ENCODE assay signal across 38 cellular contexts in the genomic region with DNA sequence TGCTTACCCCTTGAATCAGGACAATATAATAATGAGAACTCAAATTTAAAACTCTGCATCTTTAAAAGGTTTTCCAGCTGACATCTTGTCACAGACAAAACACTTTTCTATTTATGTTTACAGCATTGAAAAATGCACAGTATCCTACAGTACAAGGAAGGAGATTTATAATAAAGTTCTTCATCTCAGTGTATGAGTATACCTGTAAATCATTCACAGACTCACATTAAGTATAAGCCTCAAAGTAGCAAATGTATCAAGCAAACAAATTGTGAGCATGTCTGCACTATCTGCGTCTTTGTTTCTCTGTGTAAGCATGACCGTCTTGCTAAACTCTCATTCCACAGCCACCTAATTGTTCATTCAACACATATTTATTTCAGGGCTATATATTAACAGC. TPM values are rescaled to one million over a fixed set of nuclear protein-coding genes. Genes with fewer than 3 reads are reported as not detected.
"Had no signal": no experiment of that assay in that cellular context is flagged by ENCODE, and none has a peak within 500 bp of the region (broad histone marks: within the 10 kb centered on the region; RNA-seq: fewer than 3 reads in every experiment).

No MANE protein-coding gene starts in this region.

- H3K27ac ChIP-seq: adrenal gland, ascending aorta, brain microvascular endothelial cell, esophagus muscularis mucosa, foreskin keratinocyte, gastrocnemius medialis, heart left ventricle had no signal

- H3K4me3 ChIP-seq: adrenal gland, ascending aorta, esophagus muscularis mucosa, gastrocnemius medialis, heart left ventricle had no signal

- H3K27me3 ChIP-seq: adrenal gland, ascending aorta, brain microvascular endothelial cell, esophagus muscularis mucosa, foreskin keratinocyte, heart left ventricle had no signal

- H3K36me3 ChIP-seq: adrenal gland, ascending aorta, brain microvascular endothelial cell, esophagus muscularis mucosa, gastrocnemius medialis, heart left ventricle had no signal

- H3K4me1 Mint-ChIP-seq: activated CD4-positive, alpha-beta T cell treated with anti-CD3 and anti-CD28 coated beads for 36 hours; activated CD4-positive, alpha-beta T cell treated with anti-CD3 and anti-CD28 coated beads, Interleukin-2, amount 10 ng/mL, durations not matched to agents 24 days and 14 days; activated CD8-positive, alpha-beta memory T cell treated with anti-CD3 and anti-CD28 coated beads, Interleukin-2, amount 10 ng/mL, durations not matched to agents 7 days and 5 days; activated naive CD4-positive, alpha-beta T cell treated with anti-CD3 and anti-CD28 coated beads, Interleukin-2, amount 50 U/mL, for 24 hours; activated naive CD8-positive, alpha-beta T cell treated with anti-CD3 and anti-CD28 coated beads for 36 hours; activated naive CD8-positive, alpha-beta T cell treated with anti-CD3 and anti-CD28 coated beads, Interleukin-2, amount 50 U/mL, for 24 hours; central memory CD8-positive, alpha-beta T cell; T-helper 17 cell had no signal

- H3K4me3 Mint-ChIP-seq: activated CD4-positive, alpha-beta memory T cell treated with anti-CD3 and anti-CD28 coated beads for 36 hours; activated CD4-positive, alpha-beta T cell treated with anti-CD3 and anti-CD28 coated beads for 36 hours; activated CD4-positive, alpha-beta T cell treated with anti-CD3 and anti-CD28 coated beads, Interleukin-2, amount 10 ng/mL, durations not matched to agents 24 days and 14 days; activated CD8-positive, alpha-beta memory T cell treated with anti-CD3 and anti-CD28 coated beads, Interleukin-2, amount 10 ng/mL, durations not matched to agents 7 days and 5 days; activated CD8-positive, alpha-beta T cell treated with anti-CD3 and anti-CD28 coated beads, Interleukin-2, amount 10 ng/mL, durations not matched to agents 7 days and 5 days; activated naive CD4-positive, alpha-beta T cell treated with anti-CD3 and anti-CD28 coated beads for 36 hours; activated naive CD4-positive, alpha-beta T cell treated with anti-CD3 and anti-CD28 coated beads, Interleukin-2, amount 50 U/mL, for 24 hours; activated naive CD8-positive, alpha-beta T cell treated with anti-CD3 and anti-CD28 coated beads for 36 hours; activated naive CD8-positive, alpha-beta T cell treated with anti-CD3 and anti-CD28 coated beads, Interleukin-2, amount 50 U/mL, for 24 hours; activated T-helper 1 cell treated with anti-CD3 and anti-CD28 coated beads, Interleukin-12 subunit alpha, Interleukin-12 subunit beta, Interleukin-2, Interleukin-4 antibody, amounts not matched to agents 30 ng/mL and 10 ng/mL and 1 ng/mL, durations not matched to agents 14 hours and 24 hours and 36 hours; central memory CD8-positive, alpha-beta T cell; effector memory CD8-positive, alpha-beta T cell; T-helper 17 cell had no signal

- DNase-seq: activated CD4-positive, alpha-beta memory T cell treated with anti-CD3 and anti-CD28 coated beads for 36 hours; activated CD4-positive, alpha-beta T cell treated with anti-CD3 and anti-CD28 coated beads for 36 hours; activated CD4-positive, alpha-beta T cell treated with anti-CD3 and anti-CD28 coated beads, Interleukin-2, amount 10 ng/mL, durations not matched to agents 24 days and 14 days; activated CD4-positive, CD25-positive, alpha-beta regulatory T cell; activated CD4-positive, CD25-positive, alpha-beta regulatory T cell treated with anti-CD3 and anti-CD28 coated beads, Interleukin-2, amount 50 U/mL, for 72 hours; activated CD8-positive, alpha-beta memory T cell treated with anti-CD3 and anti-CD28 coated beads, Interleukin-2, amount 10 ng/mL, durations not matched to agents 7 days and 5 days; activated CD8-positive, alpha-beta memory T cell treated with anti-CD3 and anti-CD28 coated beads, Interleukin-2, amount 50 U/mL, for 4 hours; activated CD8-positive, alpha-beta T cell treated with anti-CD3 and anti-CD28 coated beads, Interleukin-2, amount 10 ng/mL, durations not matched to agents 7 days and 5 days; activated effector memory CD4-positive, alpha-beta T cell treated with anti-CD3 and anti-CD28 coated beads, Interleukin-2, amount 50 U/mL, for 16 hours; activated naive CD4-positive, alpha-beta T cell treated with anti-CD3 and anti-CD28 coated beads for 36 hours; activated naive CD8-positive, alpha-beta T cell treated with anti-CD3 and anti-CD28 coated beads for 36 hours; activated naive CD8-positive, alpha-beta T cell treated with anti-CD3 and anti-CD28 coated beads, Interleukin-2, amount 50 U/mL, for 24 hours; activated T-cell treated with anti-CD3 and anti-CD28 coated beads, Interleukin-2, amount 50 U/mL, for 1 hour; activated T-cell treated with anti-CD3 and anti-CD28 coated beads, Interleukin-2, amount 50 U/mL, for 48 hours; adrenal gland; amygdala; brain microvascular endothelial cell; cortex of kidney; dermis blood vessel endothelial cell; effector CD4-positive, alpha-beta T cell; effector memory CD8-positive, alpha-beta T cell; erythroblast; foreskin keratinocyte; gastrocnemius medialis; glutamatergic neuron; heart left ventricle; T-helper 1 cell; T-helper 17 cell had no signal

- ATAC-seq: activated CD4-positive, alpha-beta T cell treated with anti-CD3 and anti-CD28 coated beads for 36 hours; activated CD8-positive, alpha-beta memory T cell treated with anti-CD3 and anti-CD28 coated beads, Interleukin-2, amount 10 ng/mL, durations not matched to agents 7 days and 5 days; activated CD8-positive, alpha-beta T cell treated with anti-CD3 and anti-CD28 coated beads, Interleukin-2, amount 10 ng/mL, durations not matched to agents 7 days and 5 days; activated naive CD8-positive, alpha-beta T cell treated with anti-CD3 and anti-CD28 coated beads, Interleukin-2, amount 50 U/mL, for 24 hours; effector memory CD8-positive, alpha-beta T cell; foreskin keratinocyte; gastrocnemius medialis; heart left ventricle; T-helper 17 cell had no signal

- H3K27ac Mint-ChIP-seq: activated CD4-positive, alpha-beta memory T cell treated with anti-CD3 and anti-CD28 coated beads for 36 hours; activated CD4-positive, alpha-beta T cell treated with anti-CD3 and anti-CD28 coated beads for 36 hours; activated CD4-positive, alpha-beta T cell treated with anti-CD3 and anti-CD28 coated beads, Interleukin-2, amount 10 ng/mL, durations not matched to agents 24 days and 14 days; activated CD8-positive, alpha-beta memory T cell treated with anti-CD3 and anti-CD28 coated beads, Interleukin-2, amount 10 ng/mL, durations not matched to agents 7 days and 5 days; activated CD8-positive, alpha-beta T cell treated with anti-CD3 and anti-CD28 coated beads, Interleukin-2, amount 10 ng/mL, durations not matched to agents 7 days and 5 days; activated naive CD4-positive, alpha-beta T cell treated with anti-CD3 and anti-CD28 coated beads for 36 hours; activated naive CD4-positive, alpha-beta T cell treated with anti-CD3 and anti-CD28 coated beads, Interleukin-2, amount 50 U/mL, for 24 hours; activated naive CD8-positive, alpha-beta T cell treated with anti-CD3 and anti-CD28 coated beads for 36 hours; activated naive CD8-positive, alpha-beta T cell treated with anti-CD3 and anti-CD28 coated beads, Interleukin-2, amount 50 U/mL, for 24 hours; activated T-helper 1 cell treated with anti-CD3 and anti-CD28 coated beads, Interleukin-12 subunit alpha, Interleukin-12 subunit beta, Interleukin-2, Interleukin-4 antibody, amounts not matched to agents 30 ng/mL and 10 ng/mL and 1 ng/mL, durations not matched to agents 14 hours and 24 hours and 36 hours; activated T-helper 2 cell treated with anti-CD3 and anti-CD28 coated beads, Interferon-gamma antibody, Interleukin-2, Interleukin-4, amounts not matched to agents 10 μg/mL and 5 μg/mL and 100 μg/mL, durations not matched to agents 14 hours and 24 hours and 36 hours; effector memory CD8-positive, alpha-beta T cell; T-helper 17 cell had no signal

- H3K4me1 ChIP-seq: adrenal gland, ascending aorta, esophagus muscularis mucosa, foreskin keratinocyte, gastrocnemius medialis, heart left ventricle had no signal

- H3K9me3 Mint-ChIP-seq: activated CD4-positive, alpha-beta memory T cell treated with anti-CD3 and anti-CD28 coated beads for 36 hours; activated CD4-positive, alpha-beta T cell treated with anti-CD3 and anti-CD28 coated beads, Interleukin-2, amount 10 ng/mL, durations not matched to agents 24 days and 14 days; activated naive CD4-positive, alpha-beta T cell treated with anti-CD3 and anti-CD28 coated beads for 36 hours; activated naive CD4-positive, alpha-beta T cell treated with anti-CD3 and anti-CD28 coated beads, Interleukin-2, amount 50 U/mL, for 24 hours; activated naive CD8-positive, alpha-beta T cell treated with anti-CD3 and anti-CD28 coated beads, Interleukin-2, amount 50 U/mL, for 24 hours; activated T-helper 1 cell treated with anti-CD3 and anti-CD28 coated beads, Interleukin-12 subunit alpha, Interleukin-12 subunit beta, Interleukin-2, Interleukin-4 antibody, amounts not matched to agents 30 ng/mL and 10 ng/mL and 1 ng/mL, durations not matched to agents 14 hours and 24 hours and 36 hours; activated T-helper 2 cell treated with anti-CD3 and anti-CD28 coated beads, Interferon-gamma antibody, Interleukin-2, Interleukin-4, amounts not matched to agents 10 μg/mL and 5 μg/mL and 100 μg/mL, durations not matched to agents 14 hours and 24 hours and 36 hours; central memory CD8-positive, alpha-beta T cell; effector memory CD8-positive, alpha-beta T cell had no signal

- H3K27me3 Mint-ChIP-seq: activated CD4-positive, alpha-beta memory T cell treated with anti-CD3 and anti-CD28 coated beads for 36 hours; activated CD4-positive, alpha-beta T cell treated with anti-CD3 and anti-CD28 coated beads for 36 hours; activated CD4-positive, alpha-beta T cell treated with anti-CD3 and anti-CD28 coated beads, Interleukin-2, amount 10 ng/mL, durations not matched to agents 24 days and 14 days; activated CD8-positive, alpha-beta memory T cell treated with anti-CD3 and anti-CD28 coated beads, Interleukin-2, amount 10 ng/mL, durations not matched to agents 7 days and 5 days; activated naive CD4-positive, alpha-beta T cell treated with anti-CD3 and anti-CD28 coated beads, Interleukin-2, amount 50 U/mL, for 24 hours; activated naive CD8-positive, alpha-beta T cell treated with anti-CD3 and anti-CD28 coated beads for 36 hours; activated naive CD8-positive, alpha-beta T cell treated with anti-CD3 and anti-CD28 coated beads, Interleukin-2, amount 50 U/mL, for 24 hours; central memory CD8-positive, alpha-beta T cell; effector memory CD8-positive, alpha-beta T cell; T-helper 17 cell had no signal

- H3K9me3 ChIP-seq: adrenal gland, ascending aorta, esophagus muscularis mucosa, gastrocnemius medialis, heart left ventricle had no signal

- H3K36me3 Mint-ChIP-seq: activated CD4-positive, alpha-beta memory T cell treated with anti-CD3 and anti-CD28 coated beads for 36 hours; activated CD8-positive, alpha-beta memory T cell treated with anti-CD3 and anti-CD28 coated beads, Interleukin-2, amount 10 ng/mL, durations not matched to agents 7 days and 5 days; activated naive CD8-positive, alpha-beta T cell treated with anti-CD3 and anti-CD28 coated beads for 36 hours had no signal

RNA-seq across cellular contexts. Expression of gene PPP1R2C, which starts 52.8 kb away (rescaled TPM):
- total RNA-seq: activated CD4-positive, alpha-beta memory T cell treated with anti-CD3 and anti-CD28 coated beads for 36 hours; activated CD4-positive, alpha-beta T cell treated with anti-CD3 and anti-CD28 coated beads for 36 hours; activated CD4-positive, alpha-beta T cell treated with anti-CD3 and anti-CD28 coated beads, Interleukin-2, amount 10 ng/mL, durations not matched to agents 24 days and 14 days; activated CD8-positive, alpha-beta memory T cell treated with anti-CD3 and anti-CD28 coated beads for 36 hours; activated CD8-positive, alpha-beta memory T cell treated with anti-CD3 and anti-CD28 coated beads, Interleukin-2, amount 10 ng/mL, durations not matched to agents 7 days and 5 days; activated CD8-positive, alpha-beta T cell treated with anti-CD3 and anti-CD28 coated beads, Interleukin-2, amount 10 ng/mL, durations not matched to agents 7 days and 5 days; activated naive CD4-positive, alpha-beta T cell treated with anti-CD3 and anti-CD28 coated beads for 36 hours; activated naive CD8-positive, alpha-beta T cell treated with anti-CD3 and anti-CD28 coated beads for 36 hours; activated T-helper 1 cell treated with anti-CD3 and anti-CD28 coated beads, Interleukin-12 subunit alpha, Interleukin-12 subunit beta, Interleukin-2, Interleukin-4 antibody, amounts not matched to agents 30 ng/mL and 10 ng/mL and 1 ng/mL, durations not matched to agents 14 hours and 24 hours and 36 hours; activated T-helper 2 cell treated with anti-CD3 and anti-CD28 coated beads, Interferon-gamma antibody, Interleukin-2, Interleukin-4, amounts not matched to agents 10 μg/mL and 5 μg/mL and 100 μg/mL, durations not matched to agents 14 hours and 24 hours and 36 hours; adrenal gland; ascending aorta; bronchial epithelial cell; cardiac septum; cerebellum; dermis blood vessel endothelial cell; esophagus muscularis mucosa; foreskin keratinocyte; gastrocnemius medialis; heart left ventricle; T-helper 17 cell had no signal
- polyA plus RNA-seq: adrenal gland, foreskin keratinocyte, heart left ventricle had no signal
